Comparison of ENCODE assay signal across 8 cellular contexts in the genomic region with DNA sequence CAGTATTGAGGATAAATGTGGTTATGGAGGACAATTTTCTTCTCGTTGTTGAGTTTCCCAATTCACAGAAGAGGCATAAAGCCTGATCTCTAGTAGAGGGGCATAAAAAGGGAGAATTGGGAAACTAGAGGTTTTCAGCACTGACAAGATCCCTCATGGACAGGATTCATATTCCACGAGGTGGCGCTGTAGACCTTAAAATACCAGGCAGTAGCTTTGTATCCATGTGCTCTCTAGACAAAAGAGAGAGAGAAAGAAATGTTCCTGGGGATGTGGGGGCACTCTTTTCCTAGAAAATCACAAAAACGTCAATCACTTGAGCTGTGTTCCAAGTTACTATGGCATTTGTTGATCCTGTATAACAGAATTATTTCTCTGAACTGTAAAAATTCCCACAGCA.
DNase-seq lines count a peak whose midpoint lies in the region; ATAC-seq lines count a peak whose summit lies in the region.

No MANE protein-coding gene starts in this region.

- no peak overlapping the region for H3K4me3 ChIP-seq in SK-N-MC

- peak; percentile 0 for DNase-seq in NCI-H510A (lab: John Stamatoyannopoulos, UW)
- DNase-seq in NCI-H510A treated with DMSO at 0.1 percent for 48 hours (lab: John Stamatoyannopoulos, UW), result no peak
- peak; percentile 24 for DNase-seq in HK-2 (ENCODE audit: unreplicated experiment)
- DNase-seq in SK-N-MC (ENCODE audit: low read depth, low spot score), result peak; percentile 72
- DNase-seq in iris pigment epithelial cell (ENCODE audit: low read depth), result peak; percentile 47
- DNase-seq in NCI-H2107 treated with DMSO at 0.1 percent for 48 hours (lab: John Stamatoyannopoulos, UW; ENCODE audit: unreplicated experiment), result no peak
- DNase-seq in NCI-H2029 treated with DMSO at 0.1 percent for 48 hours (lab: John Stamatoyannopoulos, UW), result no peak

- ATAC-seq in HG03159 (IDR thresholded peaks at IDR 0.05; ENCODE audit: unreplicated experiment), result no peak

- H3K9ac ChIP-seq in SK-N-MC (ENCODE audit: insufficient read length), result no peak overlapping the region

- no peaks in the 10 kb centered on the region for H3K36me3 ChIP-seq in SK-N-MC (ENCODE audit: insufficient read depth, low read length)

- H3K9me3 ChIP-seq in SK-N-MC (ENCODE audit: low read depth, low read length), result no peaks in the 10 kb centered on the region

- no peak overlapping the region for H3K27ac ChIP-seq in SK-N-MC

Comparison
In these comparisons a context has a peak if more than half of its experiments do, and no peak if none do; other contexts are left out.
1. DNase-seq: peak in NCI-H510A (single experiment), HK-2 (single experiment), SK-N-MC (single experiment) and iris pigment epithelial cell (single experiment); none in NCI-H510A treated with DMSO at 0.1 percent for 48 hours (single experiment), NCI-H2107 treated with DMSO at 0.1 percent for 48 hours (single experiment) and NCI-H2029 treated with DMSO at 0.1 percent for 48 hours (single experiment).